In the genomic region with DNA sequence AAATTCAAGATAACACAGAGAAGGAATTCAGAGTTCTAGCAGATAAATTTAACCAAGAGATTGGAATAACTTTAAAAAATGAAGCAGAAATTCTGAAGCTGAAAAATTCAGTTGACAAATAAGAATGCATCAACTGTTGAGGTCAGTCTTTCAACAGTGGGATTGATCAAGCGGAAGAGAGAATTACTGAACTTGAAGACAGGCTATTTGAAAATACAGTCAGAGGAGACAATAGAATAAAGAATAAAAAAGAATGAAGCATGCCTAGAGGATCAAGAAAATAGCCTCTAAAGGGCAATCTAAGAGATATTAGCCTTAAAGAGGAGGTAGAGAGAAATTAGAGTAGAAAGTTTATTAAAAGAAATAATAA, we compare ENCODE assay signal across 21 cellular contexts.
"Had no signal": no experiment of that assay in that cellular context is flagged by ENCODE, and none has a peak within 500 bp of the region (broad histone marks: within the 10 kb centered on the region; RNA-seq: fewer than 3 reads in every experiment).

No MANE protein-coding gene starts in this region.

- H3K4me3 Mint-ChIP-seq: natural killer cell treated with Interleukin-12 subunit alpha and Interleukin-12 subunit beta and Interleukin-15 and Interleukin-18, amount 100 ng/mL, for 72 hours; neural progenitor cell; stimulated activated effector memory CD8-positive, alpha-beta T cell treated with anti-CD3 and anti-CD28 coated beads, Interleukin-12 subunit alpha, Interleukin-12 subunit beta, amount 100 ng/mL, for 72 hours had no signal

- DNase-seq: dorsolateral prefrontal cortex; effector CD4-positive, alpha-beta T cell; esophagus squamous epithelium; foreskin melanocyte; left ventricle myocardium superior; lower lobe of right lung; stimulated activated CD4-positive, alpha-beta T cell treated with anti-CD3 and anti-CD28 coated beads, Interleukin-2, amount 100 ng/mL, for 24 hours; stimulated activated CD4-positive, alpha-beta T cell treated with anti-CD3 and anti-CD28 coated beads, Interleukin-4, amount 100 ng/mL, for 24 hours; stimulated activated naive CD4-positive, alpha-beta T cell treated with Interleukin-2 at 50 U/mL for 16 hours; stomach; thyroid gland; upper lobe of left lung had no signal

- H3K36me3 ChIP-seq: esophagus squamous epithelium, lower lobe of right lung, neural progenitor cell, stomach, thyroid gland, upper lobe of left lung had no signal

- H3K79me2 ChIP-seq: parathyroid adenoma had no signal

- H3K9ac ChIP-seq: neural progenitor cell, parathyroid adenoma had no signal

- H3K27me3 Mint-ChIP-seq: progenitor cell of endocrine pancreas had no signal

- FAIRE-seq: colon, keratinocyte, urothelium cell line had no signal

- H3K4me3 ChIP-seq: dorsolateral prefrontal cortex, esophagus squamous epithelium, lower lobe of right lung, neural progenitor cell, stomach, thyroid gland, upper lobe of left lung had no signal

- ATAC-seq: left ventricle myocardium superior; lower lobe of right lung; natural killer cell treated with Interleukin-12 subunit alpha and Interleukin-12 subunit beta and Interleukin-15 and Interleukin-18, amount 100 ng/mL, for 72 hours; sciatic nerve; stimulated activated effector memory CD8-positive, alpha-beta T cell treated with anti-CD3 and anti-CD28 coated beads, Interleukin-12 subunit alpha, Interleukin-12 subunit beta, amount 100 ng/mL, for 72 hours had no signal

- H3K4me2 ChIP-seq: neural progenitor cell had no signal

- H2AFZ ChIP-seq: neural progenitor cell, parathyroid adenoma had no signal

- H3K27me3 ChIP-seq: dorsolateral prefrontal cortex, esophagus squamous epithelium, neural progenitor cell, stomach, thyroid gland, upper lobe of left lung had no signal

- H3K4me1 Mint-ChIP-seq: neural progenitor cell; stimulated activated effector memory CD8-positive, alpha-beta T cell treated with anti-CD3 and anti-CD28 coated beads, Interleukin-12 subunit alpha, Interleukin-12 subunit beta, amount 100 ng/mL, for 72 hours had no signal

- H3K27ac ChIP-seq: dorsolateral prefrontal cortex, esophagus squamous epithelium, lower lobe of right lung, neural progenitor cell, parathyroid adenoma, stomach, thyroid gland, upper lobe of left lung had no signal

- H3K4me1 ChIP-seq: esophagus squamous epithelium, lower lobe of right lung, neural progenitor cell, parathyroid adenoma, stomach, upper lobe of left lung had no signal

- H3K9me3 ChIP-seq: esophagus squamous epithelium, lower lobe of right lung, stomach, thyroid gland, upper lobe of left lung had no signal

- H3K27ac Mint-ChIP-seq: natural killer cell treated with Interleukin-12 subunit alpha and Interleukin-12 subunit beta and Interleukin-15 and Interleukin-18, amount 100 ng/mL, for 72 hours; neural progenitor cell; progenitor cell of endocrine pancreas; stimulated activated effector memory CD8-positive, alpha-beta T cell treated with anti-CD3 and anti-CD28 coated beads, Interleukin-12 subunit alpha, Interleukin-12 subunit beta, amount 100 ng/mL, for 72 hours had no signal

- H3K36me3 Mint-ChIP-seq: stimulated activated effector memory CD8-positive, alpha-beta T cell treated with anti-CD3 and anti-CD28 coated beads, Interleukin-12 subunit alpha, Interleukin-12 subunit beta, amount 100 ng/mL, for 72 hours had no signal
